ENCODE assay signal across 8 cellular contexts in genomic region chrX:119468186-119468929, GRCh38. TPM values are rescaled to one million over a fixed set of nuclear protein-coding genes. Genes with fewer than 3 reads are reported as not detected.
DNase-seq lines count a peak whose midpoint lies in the region; ATAC-seq and TF ChIP-seq lines count a peak whose summit lies in the region.

Gene SLC25A5, plus strand, starts transcription at chrX:119468444. Its CDS starts 72 bp downstream, at chrX:119468516.

- peak within 1 kb of the TSS; percentile 90 to 92 for H3K27ac ChIP-seq in uterus

- TF ChIP-seq CTCF in GM13976 (IDR thresholded peaks at IDR 0.05; ENCODE audit: borderline replicate concordance, control extremely low read depth, extremely low read depth, insufficient read depth, missing control alignments) (no peak), uterus (IDR thresholded peaks at IDR 0.05) (no peak)

- H3K4me3 Mint-ChIP-seq in T-helper 17 cell = peak within 1 kb of the TSS; percentile 93

- H3K4me1 ChIP-seq in uterus = no peaks in the 10 kb centered on the region

- DNase-seq in GM13976 (ENCODE audit: low spot score) = peak; percentile 87
- peak; percentile 65 for DNase-seq in NCI-H1436 treated with DMSO at 0.1 percent for 48 hours (lab: John Stamatoyannopoulos, UW)
- DNase-seq in T-helper 17 cell = peak; percentile 67 to 79 (median 78)
- peak in 55 of 56 donors; percentile 4 to 88 (median 69) for DNase-seq in amygdala (lab: John Stamatoyannopoulos, UW)
- peak; percentile 91 for DNase-seq in left ventricle myocardium superior
- DNase-seq in putamen (ENCODE audit: low spot score) = peak; percentile 86
- peak; percentile 71 to 82 for DNase-seq in uterus

- ATAC-seq in HG02763 (IDR thresholded peaks at IDR 0.05; ENCODE audit: unreplicated experiment) = peak; percentile 89
- ATAC-seq in T-helper 17 cell = peak; percentile 86
- peak; percentile 97 for ATAC-seq in left ventricle myocardium superior

- H3K36me3 Mint-ChIP-seq in T-helper 17 cell (ENCODE audit: low read depth) = no peaks in the 10 kb centered on the region

- H3K27me3 Mint-ChIP-seq in T-helper 17 cell = no peaks in the 10 kb centered on the region

- no peaks in the 10 kb centered on the region for H3K36me3 ChIP-seq in uterus

- H3K27ac Mint-ChIP-seq in T-helper 17 cell = peak within 1 kb of the TSS; percentile 89

- H3K9me3 ChIP-seq in T-helper 17 cell (ENCODE audit: control insufficient read depth, low read length, poor library complexity, severe bottlenecking) (no peaks in the 10 kb centered on the region), uterus (no peaks in the 10 kb centered on the region)

- peak; percentile 68 to 76 for TF ChIP-seq POLR2A in uterus (IDR thresholded peaks at IDR 0.05)

- in situ Hi-C loops in GM13976 (cut with MboI; ENCODE audit: low sequenced_read_pairs, unreplicated experiment) = no loop called here

- no peaks in the 10 kb centered on the region for H3K4me1 Mint-ChIP-seq in T-helper 17 cell

- no peaks in the 10 kb centered on the region for H3K27me3 ChIP-seq in uterus

- peak within 1 kb of the TSS; percentile 51 to 82 for H3K4me3 ChIP-seq in uterus

- intact Hi-C loops in left ventricle myocardium superior (cut with micrococcal nuclease) (no loop called here), uterus (cut with DNase I; ENCODE audit: low total_unique reads) (no loop called here)

RNA-seq across cellular contexts. Expression of gene SLC25A5, which starts in this region (rescaled TPM):
- total RNA-seq in T-helper 17 cell (100 to 1,000 TPM; 153 to 157 TPM), left ventricle myocardium superior (158 TPM), uterus (100 to 1,000 TPM in 3 of 4 donors, 10 to 100 TPM in 1; 98.8 to 213 (median 135) TPM)

Comparison
In these comparisons a context has a peak if more than half of its experiments do, and no peak if none do; other contexts are left out.
1. Peak in every context shown above with its lines: DNase-seq, ATAC-seq, H3K4me3 ChIP-seq and H3K27ac ChIP-seq.